23 cellular contexts compared by ENCODE assay signal in the genomic region with DNA sequence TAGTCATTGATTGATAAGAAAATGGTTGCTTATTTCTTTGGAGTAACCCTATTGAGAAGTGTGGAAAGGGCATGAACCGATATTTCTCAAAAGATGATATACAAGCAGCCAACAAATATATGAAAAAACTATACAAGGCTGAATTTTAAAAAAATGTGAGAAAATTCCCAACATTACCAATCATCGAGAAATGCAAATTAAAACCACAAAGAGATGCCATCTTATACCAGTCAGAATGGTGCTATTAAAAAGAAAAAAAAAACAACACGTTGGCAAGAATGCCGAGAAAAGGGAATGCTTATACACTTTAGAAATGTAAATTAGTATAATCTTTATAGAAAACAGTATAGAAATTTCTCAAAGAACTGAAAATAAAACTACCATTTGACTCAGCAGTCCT.
"Had no signal": no experiment of that assay in that cellular context is flagged by ENCODE, and none has a peak within 500 bp of the region (broad histone marks: within the 10 kb centered on the region; RNA-seq: fewer than 3 reads in every experiment).

No MANE protein-coding gene starts in this region.

- FAIRE-seq: urothelium cell line had no signal

- H3K4me3 ChIP-seq: hepatocyte, left ventricle myocardium inferior, lung, mucosa of descending colon, ovary, prostate gland, skin epidermis, suprapubic skin, thoracic aorta, tibial artery, upper lobe of right lung had no signal

- DNase-seq: islet precursor cell; left ventricle myocardium inferior; midbrain; mucosa of descending colon; naive thymus-derived CD4-positive, alpha-beta T cell; ovary; retina; right cardiac atrium; stimulated activated CD4-positive, alpha-beta T cell treated with anti-CD3 and anti-CD28 coated beads, Interleukin-12 subunit alpha, Interleukin-12 subunit beta, amount 100 ng/mL, for 4 hours; stimulated activated CD4-positive, alpha-beta T cell treated with anti-CD3 and anti-CD28 coated beads, Interleukin-15, amount 100 ng/mL, for 24 hours; stimulated activated CD4-positive, alpha-beta T cell treated with anti-CD3 and anti-CD28 coated beads, Interleukin-2, amount 100 ng/mL, for 24 hours; stimulated activated CD4-positive, alpha-beta T cell treated with anti-CD3 and anti-CD28 coated beads, Interleukin-4, amount 100 ng/mL, for 24 hours; stimulated activated naive CD4-positive, alpha-beta T cell; tibial artery; trophoblast cell; upper lobe of right lung had no signal
